9 cellular contexts compared by ENCODE assay signal in genomic region chr10:132337019-132337418, GRCh38. TPM values are rescaled to one million over a fixed set of nuclear protein-coding genes. Genes with fewer than 3 reads are reported as not detected.
DNase-seq lines count a peak whose midpoint lies in the region; ATAC-seq and TF ChIP-seq lines count a peak whose summit lies in the region.
"Had no signal": no experiment of that assay in that cellular context is flagged by ENCODE, and none has a peak within 500 bp of the region (broad histone marks: within the 10 kb centered on the region; RNA-seq: fewer than 3 reads in every experiment).

No MANE protein-coding gene starts in this region.

- peak overlapping the region; percentile 63 for H3K4me3 Mint-ChIP-seq in activated CD4-positive, alpha-beta T cell treated with anti-CD3 and anti-CD28 coated beads, Interleukin-2, amount 10 ng/mL, durations not matched to agents 7 days and 5 days
- H3K4me3 Mint-ChIP-seq in activated T-helper 2 cell treated with anti-CD3 and anti-CD28 coated beads, Interferon-gamma antibody, Interleukin-2, Interleukin-4, amounts not matched to agents 10 μg/mL and 5 μg/mL and 100 μg/mL, durations not matched to agents 14 hours and 24 hours and 36 hours (ENCODE audit: low read depth), result peak overlapping the region; percentile 81

- DNase-seq in activated CD4-positive, alpha-beta T cell treated with anti-CD3 and anti-CD28 coated beads, Interleukin-2, amount 10 ng/mL, durations not matched to agents 7 days and 5 days, result peak; percentile 17
- DNase-seq in activated CD4-positive, alpha-beta T cell treated with anti-CD3 and anti-CD28 coated beads, Interleukin-2, amount 50 U/mL, for 4 hours, result no peak
- no peak for DNase-seq in activated T-helper 2 cell treated with anti-CD3 and anti-CD28 coated beads, Interferon-gamma antibody, Interleukin-2, Interleukin-4, amounts not matched to agents 10 μg/mL and 5 μg/mL and 100 μg/mL, durations not matched to agents 14 hours and 24 hours and 36 hours (ENCODE audit: low spot score)
- DNase-seq in thoracic aorta (ENCODE audit: low spot score) (no peak), middle frontal gyrus (ENCODE audit: extremely low spot score, low spot score) (no peak)

- intact Hi-C loops in activated T-helper 2 cell treated with anti-CD3 and anti-CD28 coated beads, Interferon-gamma antibody, Interleukin-2, Interleukin-4, amounts not matched to agents 10 μg/mL and 5 μg/mL and 100 μg/mL, durations not matched to agents 14 hours and 24 hours and 36 hours (cut with micrococcal nuclease), result loop anchor here (10.0 kb wide), 1 partner anchor 198 kb away; the partner anchor contains the start of gene INPP5A

- peaks cover 4% of the 10 kb centered on the region for H3K36me3 Mint-ChIP-seq in activated CD4-positive, alpha-beta T cell treated with anti-CD3 and anti-CD28 coated beads, Interleukin-2, amount 10 ng/mL, durations not matched to agents 7 days and 5 days (ENCODE audit: low read depth)
- H3K36me3 Mint-ChIP-seq in activated T-helper 2 cell treated with anti-CD3 and anti-CD28 coated beads, Interferon-gamma antibody, Interleukin-2, Interleukin-4, amounts not matched to agents 10 μg/mL and 5 μg/mL and 100 μg/mL, durations not matched to agents 14 hours and 24 hours and 36 hours (ENCODE audit: low read depth), result peaks cover under 1% of the 10 kb centered on the region

- H3K27ac Mint-ChIP-seq in activated CD4-positive, alpha-beta T cell treated with anti-CD3 and anti-CD28 coated beads, Interleukin-2, amount 10 ng/mL, durations not matched to agents 7 days and 5 days, result peak overlapping the region; percentile 87
- H3K27ac Mint-ChIP-seq in activated T-helper 2 cell treated with anti-CD3 and anti-CD28 coated beads, Interferon-gamma antibody, Interleukin-2, Interleukin-4, amounts not matched to agents 10 μg/mL and 5 μg/mL and 100 μg/mL, durations not matched to agents 14 hours and 24 hours and 36 hours, result peak overlapping the region; percentile 13

- H3K27me3 ChIP-seq in layer of hippocampus (ENCODE audit: control insufficient read depth, insufficient read depth, low read length), result no peaks in the 10 kb centered on the region
- no peaks in the 10 kb centered on the region for H3K27me3 ChIP-seq in thoracic aorta (replicated peaks; ENCODE audit: insufficient read depth)

- no peaks in the 10 kb centered on the region for H3K9me3 Mint-ChIP-seq in activated CD4-positive, alpha-beta T cell treated with anti-CD3 and anti-CD28 coated beads, Interleukin-2, amount 10 ng/mL, durations not matched to agents 7 days and 5 days
- H3K9me3 Mint-ChIP-seq in activated T-helper 2 cell treated with anti-CD3 and anti-CD28 coated beads, Interferon-gamma antibody, Interleukin-2, Interleukin-4, amounts not matched to agents 10 μg/mL and 5 μg/mL and 100 μg/mL, durations not matched to agents 14 hours and 24 hours and 36 hours, result no peaks in the 10 kb centered on the region

- H3K4me1 Mint-ChIP-seq in activated CD4-positive, alpha-beta T cell treated with anti-CD3 and anti-CD28 coated beads, Interleukin-2, amount 10 ng/mL, durations not matched to agents 7 days and 5 days, result peaks cover 29% of the 10 kb centered on the region
- H3K4me1 Mint-ChIP-seq in activated T-helper 2 cell treated with anti-CD3 and anti-CD28 coated beads, Interferon-gamma antibody, Interleukin-2, Interleukin-4, amounts not matched to agents 10 μg/mL and 5 μg/mL and 100 μg/mL, durations not matched to agents 14 hours and 24 hours and 36 hours (ENCODE audit: low read depth), result peaks cover 27% of the 10 kb centered on the region

- CTCF ChIA-PET in activated CD4-positive, alpha-beta T cell treated with anti-CD3 and anti-CD28 coated beads, Interleukin-2, amount 10 ng/mL, durations not matched to agents 7 days and 5 days (lab: Charles Lee), result no interaction called here

- no peaks in the 10 kb centered on the region for H3K36me3 ChIP-seq in thoracic aorta

- TF ChIP-seq CTCF in thoracic aorta (IDR thresholded peaks at IDR 0.05), result no peak

- ATAC-seq in thoracic aorta (ENCODE audit: insufficient number of reproducible peaks, low FRiP score, low read depth) (no peak), GM21529 (IDR thresholded peaks at IDR 0.05; ENCODE audit: unreplicated experiment) (no peak), HG02571 (IDR thresholded peaks at IDR 0.05; ENCODE audit: unreplicated experiment) (no peak)

- no peaks in the 10 kb centered on the region for H3K27me3 Mint-ChIP-seq in activated CD4-positive, alpha-beta T cell treated with anti-CD3 and anti-CD28 coated beads, Interleukin-2, amount 10 ng/mL, durations not matched to agents 7 days and 5 days
- H3K27me3 Mint-ChIP-seq in activated T-helper 2 cell treated with anti-CD3 and anti-CD28 coated beads, Interferon-gamma antibody, Interleukin-2, Interleukin-4, amounts not matched to agents 10 μg/mL and 5 μg/mL and 100 μg/mL, durations not matched to agents 14 hours and 24 hours and 36 hours (ENCODE audit: low read depth), result no peaks in the 10 kb centered on the region

- peak overlapping the region; percentile 61 for H3K4me3 ChIP-seq in thoracic aorta

- POLR2A ChIA-PET in activated CD4-positive, alpha-beta T cell treated with anti-CD3 and anti-CD28 coated beads, Interleukin-2, amount 10 ng/mL, durations not matched to agents 7 days and 5 days (lab: Charles Lee), result interaction anchor here (0.6 kb wide), 1 partner anchor 21 kb away, joined by 3 read pairs; no protein-coding TSS in a partner anchor

- peak overlapping the region; percentile 63 for H3K27ac ChIP-seq in layer of hippocampus (ENCODE audit: low read depth, low read length)
- peak overlapping the region in 1 of 2 donors; percentile 18 for H3K27ac ChIP-seq in thoracic aorta
- H3K27ac ChIP-seq: C4-2B had no signal

- H3K4me1 ChIP-seq in thoracic aorta (ENCODE audit: control insufficient read depth in 1 of 2, low read depth in 2 of 2), result peaks cover 0 to 9% of the 10 kb centered on the region in 2 donors

- H3K9me3 ChIP-seq in thoracic aorta, result no peaks in the 10 kb centered on the region

RNA-seq across cellular contexts. Expression of gene LRRC27, which starts 5.0 kb away (rescaled TPM):
- total RNA-seq in activated CD4-positive, alpha-beta T cell treated with anti-CD3 and anti-CD28 coated beads, Interleukin-2, amount 10 ng/mL, durations not matched to agents 7 days and 5 days, result 1 to 10 TPM; 4.4 to 6.1 TPM
- 2.8 and 3.5 TPM in 2 replicates for total RNA-seq in activated T-helper 2 cell treated with anti-CD3 and anti-CD28 coated beads, Interferon-gamma antibody, Interleukin-2, Interleukin-4, amounts not matched to agents 10 μg/mL and 5 μg/mL and 100 μg/mL, durations not matched to agents 14 hours and 24 hours and 36 hours
- 1 to 10 TPM; 3.2 to 8.9 TPM for total RNA-seq in thoracic aorta

RNA-seq across cellular contexts. Expression of gene STK32C, which starts 29.3 kb away (rescaled TPM):
- total RNA-seq in activated CD4-positive, alpha-beta T cell treated with anti-CD3 and anti-CD28 coated beads, Interleukin-2, amount 10 ng/mL, durations not matched to agents 7 days and 5 days, result 10 to 100 TPM; 11.1 to 15.2 TPM
- total RNA-seq in activated T-helper 2 cell treated with anti-CD3 and anti-CD28 coated beads, Interferon-gamma antibody, Interleukin-2, Interleukin-4, amounts not matched to agents 10 μg/mL and 5 μg/mL and 100 μg/mL, durations not matched to agents 14 hours and 24 hours and 36 hours, result 17.3 and 18.8 TPM in 2 replicates
- total RNA-seq in thoracic aorta, result 1 to 10 TPM; 1.1 to 4.2 TPM

RNA-seq across cellular contexts. Expression of gene PWWP2B, which starts 60.0 kb away (rescaled TPM):
- 1 to 10 TPM; 8.1 to 9.3 TPM for total RNA-seq in activated CD4-positive, alpha-beta T cell treated with anti-CD3 and anti-CD28 coated beads, Interleukin-2, amount 10 ng/mL, durations not matched to agents 7 days and 5 days
- total RNA-seq in activated T-helper 2 cell treated with anti-CD3 and anti-CD28 coated beads, Interferon-gamma antibody, Interleukin-2, Interleukin-4, amounts not matched to agents 10 μg/mL and 5 μg/mL and 100 μg/mL, durations not matched to agents 14 hours and 24 hours and 36 hours, result 3.8 TPM in 2 replicates
- total RNA-seq in thoracic aorta, result 1 to 10 TPM; 5.3 to 7.8 TPM
